In the genomic region with DNA sequence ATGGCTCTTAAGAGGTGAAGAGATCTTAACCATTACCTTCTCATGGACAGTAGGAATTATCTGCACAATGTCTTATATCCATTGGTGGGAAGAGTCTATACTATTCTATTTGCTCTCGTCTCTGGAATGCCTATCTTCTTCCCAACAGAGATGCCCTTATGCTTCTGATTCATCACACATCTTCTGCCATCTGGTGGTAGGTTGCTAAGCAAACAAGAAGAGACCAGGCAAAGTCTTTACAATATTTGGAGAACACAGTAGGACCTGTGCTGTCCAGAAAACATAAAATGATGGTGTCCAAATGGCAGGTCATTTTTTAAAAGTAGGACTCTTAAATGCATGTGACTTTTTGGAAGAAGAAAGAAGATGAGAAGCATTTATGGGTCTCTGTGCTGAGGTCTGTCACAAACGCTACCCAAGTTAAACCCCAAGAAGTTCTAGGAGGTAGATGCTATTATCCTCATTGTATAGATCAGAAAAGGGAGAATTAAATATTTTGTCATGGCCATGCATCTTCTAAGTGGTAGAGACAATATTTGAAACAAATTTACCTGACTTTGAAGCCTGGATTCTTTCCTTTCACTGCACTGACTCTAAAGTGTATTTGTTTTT, we compare ENCODE assay signal across 9 cellular contexts.
A peak's percentile ranks its signal among the peaks of the same experiment; 100 is the strongest.
DNase-seq lines count a peak whose midpoint lies in the region; ATAC-seq and TF ChIP-seq lines count a peak whose summit lies in the region.
"Had no signal": no experiment of that assay in that cellular context is flagged by ENCODE, and none has a peak within 500 bp of the region (broad histone marks: within the 10 kb centered on the region; RNA-seq: fewer than 3 reads in every experiment).

No MANE protein-coding gene starts in this region.

- no peaks in the 10 kb centered on the region for H3K79me2 ChIP-seq in KMS-11 (ENCODE audit: insufficient read depth, low read depth)

- H3K27ac ChIP-seq in KMS-11, result no peak overlapping the region
- H3K27ac ChIP-seq: testis had no signal

- no peaks in the 10 kb centered on the region for H3K36me3 ChIP-seq in KMS-11 (ENCODE audit: insufficient read depth)

- peak; percentile 19 for TF ChIP-seq CTCF in GM13976 (IDR thresholded peaks at IDR 0.05; ENCODE audit: borderline replicate concordance, control extremely low read depth, extremely low read depth, insufficient read depth, missing control alignments)
- TF ChIP-seq CTCF in KMS-11 (conservative IDR thresholded peaks at IDR 0.05; ENCODE audit: low read depth, low read length), result peak; percentile 75

- H3K4me3 ChIP-seq in KMS-11 (IDR thresholded peaks at IDR 0.05; ENCODE audit: insufficient read depth, low read depth, low read length), result no peak overlapping the region
- H3K4me3 ChIP-seq: testis had no signal

- H3K4me1 ChIP-seq in KMS-11 (ENCODE audit: low read depth, poor library complexity, severe bottlenecking), result peaks cover 13% of the 10 kb centered on the region
- H3K4me1 ChIP-seq: testis had no signal

- H3K9ac ChIP-seq in KMS-11, result no peak overlapping the region

- no peak overlapping the region for H3K4me2 ChIP-seq in KMS-11

- ATAC-seq in HG03521 (IDR thresholded peaks at IDR 0.05; ENCODE audit: unreplicated experiment), result no peak

- H3K27me3 ChIP-seq in KMS-11 (ENCODE audit: insufficient read depth, low read depth), result no peaks in the 10 kb centered on the region
- H3K27me3 ChIP-seq: testis had no signal

- in situ Hi-C loops in GM13976 (cut with MboI; ENCODE audit: low sequenced_read_pairs, unreplicated experiment), result no loop called here

- no peak overlapping the region for H2AFZ ChIP-seq in KMS-11 (ENCODE audit: low read depth)

- DNase-seq in GM13976 (ENCODE audit: low spot score), result no peak
- peak; percentile 67 for DNase-seq in RKO (ENCODE audit: low spot score)
- peak; percentile 13 for DNase-seq in myocyte (ENCODE audit: low read depth)
- DNase-seq in ecto neural progenitor cell (ENCODE audit: low spot score), result no peak
- DNase-seq in T1000 (lab: John Stamatoyannopoulos, UW), result no peak
- DNase-seq in AG08395 (ENCODE audit: low spot score), result no peak
- DNase-seq: testis had no signal

- no peaks in the 10 kb centered on the region for H4K20me1 ChIP-seq in KMS-11 (ENCODE audit: insufficient read depth)

Comparison
In these comparisons a context has a peak if more than half of its experiments do, and no peak if none do; other contexts are left out.
1. DNase-seq: peak in RKO (single experiment) and myocyte (single experiment); none in GM13976 (single experiment), ecto neural progenitor cell (single experiment), T1000 (single experiment) and AG08395 (single experiment).